ENCODE assay signal across 9 cellular contexts in the genomic region with DNA sequence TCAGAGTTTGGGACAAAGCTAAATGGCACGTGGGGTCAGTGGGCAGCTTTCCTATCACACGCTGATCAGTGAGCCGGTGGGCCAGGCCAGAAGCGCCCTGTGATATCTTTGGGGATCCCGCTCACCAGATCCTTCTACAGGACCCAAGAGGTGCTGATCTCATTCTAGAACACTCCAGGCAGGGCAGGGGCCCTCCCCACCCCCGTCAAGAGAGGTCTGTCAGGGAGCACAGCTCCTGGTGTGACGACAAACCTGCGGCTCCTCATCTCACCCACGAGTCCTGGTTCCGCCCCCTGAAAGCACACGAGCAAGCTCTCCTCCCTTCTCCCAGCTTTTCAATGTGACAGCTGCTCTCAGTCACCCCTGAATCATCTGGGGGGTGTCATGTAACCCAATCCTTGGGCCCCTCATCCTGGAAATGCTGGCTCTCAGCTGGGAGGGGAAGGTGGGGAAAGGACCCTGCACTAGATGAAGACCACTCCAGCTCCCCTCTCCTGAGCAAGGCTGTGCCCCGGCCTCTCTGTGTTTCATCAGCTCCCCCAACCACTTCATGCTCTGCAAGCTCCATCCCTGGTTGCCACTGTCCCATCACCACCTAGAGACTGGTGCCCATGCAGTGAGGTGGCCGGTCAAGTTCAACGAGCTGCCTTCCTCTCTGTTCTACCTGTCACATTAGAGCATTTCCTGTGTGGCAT. TPM values are rescaled to one million over a fixed set of nuclear protein-coding genes. Genes with fewer than 3 reads are reported as not detected.
DNase-seq lines count a peak whose midpoint lies in the region; ATAC-seq and TF ChIP-seq lines count a peak whose summit lies in the region.
"Had no signal": no experiment of that assay in that cellular context is flagged by ENCODE, and none has a peak within 500 bp of the region (broad histone marks: within the 10 kb centered on the region; RNA-seq: fewer than 3 reads in every experiment).

No MANE protein-coding gene starts in this region.

- intact Hi-C loops in heart left ventricle (cut with DNase I) (no loop called here), Right ventricle myocardium superior (cut with DNase I) (no loop called here)

- no peaks in the 10 kb centered on the region for H3K9me3 ChIP-seq in heart left ventricle
- H3K9me3 ChIP-seq: HAP-1 had no signal

- TF ChIP-seq POLR2A in heart left ventricle (IDR thresholded peaks at IDR 0.05), result no peak

- no peaks in the 10 kb centered on the region for H3K27me3 Mint-ChIP-seq in activated naive CD4-positive, alpha-beta T cell treated with anti-CD3 and anti-CD28 coated beads, Interleukin-2, amount 50 U/mL, for 24 hours
- H3K27me3 Mint-ChIP-seq in mesothelial cell of epicardium (ENCODE audit: low read depth) (no peaks in the 10 kb centered on the region), type B pancreatic cell (no peaks in the 10 kb centered on the region)

- WGBS in heart left ventricle, 4 donors, result 59 to 87% (median 74%) methylated on average over 8 to 14 of the region's 14 CpGs

- peak overlapping the region in 8 of 12 donors; percentile 3 to 100 (median 49) for H3K27ac ChIP-seq in heart left ventricle

- peaks cover 0 to 9% (median 0%) of the 10 kb centered on the region in 9 donors for H3K27me3 ChIP-seq in heart left ventricle

- H3K36me3 Mint-ChIP-seq in activated naive CD4-positive, alpha-beta T cell treated with anti-CD3 and anti-CD28 coated beads, Interleukin-2, amount 50 U/mL, for 24 hours, result peaks cover 6% of the 10 kb centered on the region
- H3K36me3 Mint-ChIP-seq in mesothelial cell of epicardium (peaks cover 8% of the 10 kb centered on the region), type B pancreatic cell (peaks cover 11% of the 10 kb centered on the region)

- peak overlapping the region in 1 of 12 donors; percentile 94 for H3K4me3 ChIP-seq in heart left ventricle
- H3K4me3 ChIP-seq: HAP-1 had no signal

- no peak for TF ChIP-seq CTCF in heart left ventricle (IDR thresholded peaks at IDR 0.05)
- no peak for TF ChIP-seq CTCF in mesothelial cell of epicardium (IDR thresholded peaks at IDR 0.05; ENCODE audit: unreplicated experiment)
- no peak for TF ChIP-seq CTCF in type B pancreatic cell (conservative IDR thresholded peaks at IDR 0.05)

- ATAC-seq in heart left ventricle (no peak), Right ventricle myocardium superior (ENCODE audit: poor library complexity) (no peak)
- no peak for ATAC-seq in activated CD4-positive, CD25-positive, alpha-beta regulatory T cell treated with anti-CD3 and anti-CD28 coated beads, Interleukin-2, amount 50 U/mL, for 24 hours

- H3K36me3 ChIP-seq in heart left ventricle, result peaks cover 0 to 28% (median 17%) of the 10 kb centered on the region in 9 donors

- H3K27ac Mint-ChIP-seq in activated naive CD4-positive, alpha-beta T cell treated with anti-CD3 and anti-CD28 coated beads, Interleukin-2, amount 50 U/mL, for 24 hours, result peak overlapping the region; percentile 87
- peak overlapping the region; percentile 48 for H3K27ac Mint-ChIP-seq in mesothelial cell of epicardium
- peak overlapping the region; percentile 82 for H3K27ac Mint-ChIP-seq in type B pancreatic cell

- H3K4me1 ChIP-seq in heart left ventricle, result peaks cover 0 to 60% (median 35%) of the 10 kb centered on the region in 12 donors

- H3K4me3 Mint-ChIP-seq in activated naive CD4-positive, alpha-beta T cell treated with anti-CD3 and anti-CD28 coated beads, Interleukin-2, amount 50 U/mL, for 24 hours, result peak overlapping the region; percentile 100
- peak overlapping the region; percentile 100 for H3K4me3 Mint-ChIP-seq in mesothelial cell of epicardium
- H3K4me3 Mint-ChIP-seq in type B pancreatic cell, result peak overlapping the region; percentile 100

- peaks cover 35% of the 10 kb centered on the region for H3K4me1 Mint-ChIP-seq in activated naive CD4-positive, alpha-beta T cell treated with anti-CD3 and anti-CD28 coated beads, Interleukin-2, amount 50 U/mL, for 24 hours
- H3K4me1 Mint-ChIP-seq in mesothelial cell of epicardium, result peaks cover 38% of the 10 kb centered on the region
- H3K4me1 Mint-ChIP-seq in type B pancreatic cell (ENCODE audit: unreplicated experiment), result peaks cover 27% of the 10 kb centered on the region

- peak in 1 of 5 donors; percentile 22 for DNase-seq in heart left ventricle
- DNase-seq in Right ventricle myocardium superior, result no peak
- DNase-seq in mesothelial cell of epicardium (ENCODE audit: low spot score in 2 of 2, unreplicated experiment in 2 of 2), result no peak
- no peak for DNase-seq in type B pancreatic cell (ENCODE audit: extremely low spot score, unreplicated experiment)
- DNase-seq in SIG-M5 (lab: John Stamatoyannopoulos, UW), result no peak
- DNase-seq in NCI-H1694 (lab: John Stamatoyannopoulos, UW), result no peak

- H3K9me3 Mint-ChIP-seq in activated naive CD4-positive, alpha-beta T cell treated with anti-CD3 and anti-CD28 coated beads, Interleukin-2, amount 50 U/mL, for 24 hours, result no peaks in the 10 kb centered on the region
- H3K9me3 Mint-ChIP-seq in mesothelial cell of epicardium (no peaks in the 10 kb centered on the region), type B pancreatic cell (no peaks in the 10 kb centered on the region)

RNA-seq across cellular contexts. Expression of gene HCFC1, which starts 4.6 kb away (rescaled TPM):
- total RNA-seq in heart left ventricle (10 to 100 TPM; 22.7 to 72.6 (median 34.8) TPM), Right ventricle myocardium superior (24.7 TPM), mesothelial cell of epicardium (96.3 to 99.9 TPM (median 98.5 TPM) in 3 replicates), type B pancreatic cell (ENCODE audit: low replicate concordance) (81.2 and 98.0 TPM in 2 replicates)
- polyA plus RNA-seq in heart left ventricle, result 10 to 100 TPM; 11.8 to 23.0 TPM

RNA-seq across cellular contexts. Expression of gene TMEM187, which starts 5.6 kb away (rescaled TPM):
- total RNA-seq in heart left ventricle (10 to 100 TPM in 2 of 9 donors, 1 to 10 TPM in 7; 3.5 to 11.4 (median 8.3) TPM), Right ventricle myocardium superior (7.1 TPM), mesothelial cell of epicardium (11.5 to 15.0 TPM (median 14.2 TPM) in 3 replicates), type B pancreatic cell (ENCODE audit: low replicate concordance) (14.4 and 15.2 TPM in 2 replicates)
- 1 to 10 TPM; 3.2 to 7.0 TPM for polyA plus RNA-seq in heart left ventricle

RNA-seq across cellular contexts. Expression of gene RENBP, which starts 22.5 kb away (rescaled TPM):
- total RNA-seq in heart left ventricle (10 to 100 TPM in 5 of 9 donors, 1 to 10 TPM in 4; 5.1 to 35.5 (median 10.2) TPM), Right ventricle myocardium superior (11.1 TPM), mesothelial cell of epicardium (7.2 to 8.5 TPM (median 7.2 TPM) in 3 replicates), type B pancreatic cell (ENCODE audit: low replicate concordance) (4.9 and 6.7 TPM in 2 replicates)
- 1 to 10 TPM; 6.4 to 9.8 TPM for polyA plus RNA-seq in heart left ventricle

RNA-seq across cellular contexts. Expression of gene NAA10, which starts 32.2 kb away (rescaled TPM):
- 100 to 1,000 TPM in 2 of 9 donors, 10 to 100 TPM in 7; 52.5 to 112 (median 72.1) TPM for total RNA-seq in heart left ventricle
- 100 to 1,000 TPM; 120 to 221 TPM for polyA plus RNA-seq in heart left ventricle
- 70.4 TPM for total RNA-seq in Right ventricle myocardium superior
- total RNA-seq in mesothelial cell of epicardium, result 76.8 to 82.0 TPM (median 79.3 TPM) in 3 replicates
- total RNA-seq in type B pancreatic cell (ENCODE audit: low replicate concordance), result 73.8 and 82.7 TPM in 2 replicates

RNA-seq across cellular contexts. Expression of gene ARHGAP4, which starts 40.9 kb away (rescaled TPM):
- total RNA-seq in heart left ventricle (10 to 100 TPM in 4 of 9 donors, 1 to 10 TPM in 5; 6.8 to 55.8 (median 9.5) TPM), Right ventricle myocardium superior (10.3 TPM), mesothelial cell of epicardium (52.2 to 64.4 TPM (median 62.8 TPM) in 3 replicates), type B pancreatic cell (ENCODE audit: low replicate concordance) (7.7 and 8.8 TPM in 2 replicates)
- 10 to 100 TPM; 15.9 to 25.1 TPM for polyA plus RNA-seq in heart left ventricle
